In genomic region chr1:147890177-147890790, GRCh38 we compare ENCODE assay signal across 8 cellular contexts. TPM values are rescaled to one million over a fixed set of nuclear protein-coding genes. Genes with fewer than 3 reads are reported as not detected.
DNase-seq lines count a peak whose midpoint lies in the region; ATAC-seq and TF ChIP-seq lines count a peak whose summit lies in the region.

No MANE protein-coding gene starts in this region.

- no peak overlapping the region for H3K4me3 ChIP-seq in MG63
- no peak overlapping the region for H3K4me3 ChIP-seq in ascending aorta
- H3K4me3 ChIP-seq in iPS DF 6.9 (ENCODE audit: low read length), result no peak overlapping the region

- H3K9me3 ChIP-seq in MG63 (no peaks in the 10 kb centered on the region), T-helper 17 cell (ENCODE audit: control insufficient read depth, low read length, poor library complexity, severe bottlenecking) (no peaks in the 10 kb centered on the region), ascending aorta (no peaks in the 10 kb centered on the region), iPS DF 6.9 (ENCODE audit: control insufficient read depth, insufficient read depth, low read length) (no peaks in the 10 kb centered on the region)

- intact Hi-C loops in ascending aorta (cut with DNase I), result loop anchor here (2.0 kb wide), 1 partner anchor 395 kb away; no protein-coding TSS in a partner anchor

- TF ChIP-seq CTCF in ascending aorta (IDR thresholded peaks at IDR 0.05), result peak; percentile 56 to 76 (median 57)

- H3K36me3 ChIP-seq in MG63 (no peaks in the 10 kb centered on the region), ascending aorta (no peaks in the 10 kb centered on the region), iPS DF 6.9 (ENCODE audit: control insufficient read depth, insufficient read depth, low read length) (no peaks in the 10 kb centered on the region)

- no peak overlapping the region for H3K4me3 Mint-ChIP-seq in T-helper 17 cell

- H3K4me1 ChIP-seq in ascending aorta, result peaks cover 0 to 4% of the 10 kb centered on the region in 2 donors
- no peaks in the 10 kb centered on the region for H3K4me1 ChIP-seq in iPS DF 6.9 (ENCODE audit: control insufficient read depth, insufficient read depth, low read length)

- ATAC-seq in GM18520 (IDR thresholded peaks at IDR 0.05; ENCODE audit: unreplicated experiment), result peak; percentile 61
- peak; percentile 78 for ATAC-seq in T-helper 17 cell

- DNase-seq in AG08395 (ENCODE audit: low spot score), result peak; percentile 39
- DNase-seq in MG63, result peak; percentile 53
- DNase-seq in T-helper 17 cell, result peak; percentile 21 to 55 (median 41)
- peak in 1 of 2 donors; percentile 81 for DNase-seq in ascending aorta (ENCODE audit: low spot score in 2 of 2)
- DNase-seq in iPS DF 6.9 (ENCODE audit: low read depth, low spot score), result peak; percentile 78
- DNase-seq in stimulated activated CD4-positive, alpha-beta T cell treated with anti-CD3 and anti-CD28 coated beads, Interleukin-1b, Interleukin-23, amount 100 ng/mL, for 24 hours (ENCODE audit: low read depth in 4 of 4, low spot score in 1 of 4), result peak; percentile 9 to 46 (median 34)
- no peak for DNase-seq in putamen (ENCODE audit: low spot score)

- no CpG with 5 or more reads among the region's 12 CpGs for WGBS in iPS DF 6.9 (ENCODE audit: insufficient coverage, insufficient read length)

- peaks cover 5% of the 10 kb centered on the region for H3K4me1 Mint-ChIP-seq in T-helper 17 cell

- H3K27me3 Mint-ChIP-seq in T-helper 17 cell, result peaks cover 13% of the 10 kb centered on the region

- H3K27ac ChIP-seq in ascending aorta (no peak overlapping the region), iPS DF 6.9 (ENCODE audit: low read length) (no peak overlapping the region)

- H3K27me3 ChIP-seq in MG63 (no peaks in the 10 kb centered on the region), ascending aorta (no peaks in the 10 kb centered on the region), iPS DF 6.9 (ENCODE audit: control insufficient read depth, insufficient read depth, low read length) (no peaks in the 10 kb centered on the region)

- H3K36me3 Mint-ChIP-seq in T-helper 17 cell (ENCODE audit: low read depth), result no peaks in the 10 kb centered on the region

- peak overlapping the region; percentile 37 for H3K27ac Mint-ChIP-seq in T-helper 17 cell

RNA-seq across cellular contexts. Expression of gene GJA8, which starts 12.3 kb away (rescaled TPM):
- not detected in 2 replicates for total RNA-seq in MG63 (2014; rRNA removed; shearing (Covaris generic); ENCODE audit: low replicate concordance)
- total RNA-seq in T-helper 17 cell (not detected), ascending aorta (not detected)

RNA-seq across cellular contexts. Expression of gene GPR89B, which starts 37.9 kb away (rescaled TPM):
- 20.1 and 25.9 TPM in 2 replicates for total RNA-seq in MG63 (2014; rRNA removed; shearing (Covaris generic); ENCODE audit: low replicate concordance)
- total RNA-seq in T-helper 17 cell, result 10 to 100 TPM; 13.0 to 15.4 TPM
- 2.9 TPM for total RNA-seq in ascending aorta
